26 cellular contexts compared by ENCODE assay signal in the genomic region with DNA sequence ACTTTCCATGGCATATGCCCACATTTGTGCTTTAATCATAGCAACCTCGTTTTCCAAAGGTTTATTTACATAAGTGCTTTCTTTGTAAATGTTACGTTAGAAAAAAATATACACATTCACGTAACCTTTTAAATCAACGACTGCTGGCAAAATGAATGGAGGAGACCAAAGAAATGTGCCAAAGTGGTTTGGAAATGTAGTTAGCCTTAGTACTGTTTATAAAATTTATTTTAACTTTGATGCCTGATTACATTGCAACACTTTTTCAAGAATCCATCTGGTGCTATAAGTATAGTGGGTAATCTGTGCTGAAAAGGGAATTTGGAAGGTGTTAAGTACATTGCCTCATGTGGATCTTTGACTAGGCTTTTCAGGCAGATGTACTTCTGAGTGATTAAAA.
DNase-seq lines count a peak whose midpoint lies in the region; ATAC-seq and TF ChIP-seq lines count a peak whose summit lies in the region.
"Had no signal": no experiment of that assay in that cellular context is flagged by ENCODE, and none has a peak within 500 bp of the region (broad histone marks: within the 10 kb centered on the region; RNA-seq: fewer than 3 reads in every experiment).

No MANE protein-coding gene starts in this region.

- ATAC-seq in GM23338 = no peak
- no peak for ATAC-seq in HG02870 (IDR thresholded peaks at IDR 0.05; ENCODE audit: unreplicated experiment)
- ATAC-seq in HG03442 (IDR thresholded peaks at IDR 0.05; ENCODE audit: unreplicated experiment) = no peak
- ATAC-seq: HCT116, Panc1, T-cell had no signal

- POLR2A ChIA-PET in PC-9 (lab: Charles Lee; ENCODE audit: unreplicated experiment) = no interaction called here

- DNase-seq in Ammon's horn (ENCODE audit: low spot score) (peak; percentile 7), GM23338 (ENCODE audit: low spot score) (no peak), PC-9 (no peak), inferior parietal cortex (ENCODE audit: extremely low spot score) (peak; percentile 18), NCI-H2107 treated with DMSO at 0.1 percent for 48 hours (lab: John Stamatoyannopoulos, UW; ENCODE audit: unreplicated experiment) (no peak)
- DNase-seq: CD4-positive, alpha-beta T cell; COR-L47; DMS153; DND-41; GOT3; MM.1S; NCI-H2029; NCI-H2171; NCI-H226; NCI-H510A treated with DMSO at 0.1 percent for 48 hours; NCI-H774; SHP77; T-cell had no signal

- CTCF ChIA-PET in PC-9 (lab: Charles Lee) = no interaction called here

- H3F3A ChIP-seq in GM23338 (replicated peaks; ENCODE audit: low read depth) (no peaks in the 10 kb centered on the region), PC-9 (ENCODE audit: insufficient read depth, low read depth) (no peaks in the 10 kb centered on the region)

- BruUV-seq in PC-9 (replicated peaks; lab: Mats Ljungman, UMichigan) = no TSS peak

- no peak for TF ChIP-seq CTCF in GM23338 (conservative IDR thresholded peaks at IDR 0.05; ENCODE audit: low read depth in 2 of 2)
- TF ChIP-seq CTCF in PC-9 (conservative IDR thresholded peaks at IDR 0.05) = no peak

- peaks cover 9% of the 10 kb centered on the region; the same call in 2 of the 3 replicates for H3K36me3 Mint-ChIP-seq in GM23338 (ENCODE audit: low read depth)
- H3K36me3 Mint-ChIP-seq: T-cell had no signal

- H3K36me3 ChIP-seq in GM23338 (ENCODE audit: insufficient read depth) = no peaks in the 10 kb centered on the region
- no peaks in the 10 kb centered on the region for H3K36me3 ChIP-seq in PC-9 (ENCODE audit: low read depth)
- H3K36me3 ChIP-seq: BLaER1 treated with 17β-estradiol and CSF1 and Interleukin-3, amounts not matched to agents 10 nM and 100 nM had no signal

- no peak overlapping the region for H3K4me2 ChIP-seq in GM23338
- H3K4me2 ChIP-seq in PC-9 = no peak overlapping the region
- H3K4me2 ChIP-seq: BLaER1 treated with 17β-estradiol and CSF1 and Interleukin-3, amounts not matched to agents 10 nM and 100 nM; KMS-11 had no signal

- H3K4me3 ChIP-seq in GM23338 (no peak overlapping the region), PC-9 (no peak overlapping the region)
- H3K4me3 ChIP-seq: BLaER1 treated with 17β-estradiol and CSF1 and Interleukin-3, amounts not matched to agents 10 nM and 100 nM had no signal

- no peaks in the 10 kb centered on the region for H3K27me3 Mint-ChIP-seq in GM23338 (ENCODE audit: insufficient read depth, low read depth, poor library complexity)
- H3K27me3 Mint-ChIP-seq: CD4-positive, alpha-beta T cell; IgD-negative memory B cell had no signal

- H3K4me1 Mint-ChIP-seq in GM23338 = no peaks in the 10 kb centered on the region
- H3K4me1 Mint-ChIP-seq: IgD-negative memory B cell, T-cell had no signal

- H3K79me2 ChIP-seq in GM23338 (replicated peaks; ENCODE audit: insufficient read depth) (no peaks in the 10 kb centered on the region), PC-9 (ENCODE audit: low read depth) (no peaks in the 10 kb centered on the region)

- H3K27ac ChIP-seq in GM23338 (ENCODE audit: low read depth) (no peak overlapping the region), PC-9 (no peak overlapping the region)
- H3K27ac ChIP-seq: BLaER1 treated with 17β-estradiol and CSF1 and Interleukin-3, amounts not matched to agents 10 nM and 100 nM; KMS-11; RWPE1 had no signal

- intact Hi-C loops in PC-9 (cut with micrococcal nuclease; ENCODE audit: unreplicated experiment) = no loop called here

- H3K4me3 Mint-ChIP-seq in GM23338 = no peak overlapping the region
- H3K4me3 Mint-ChIP-seq: CD4-positive, alpha-beta T cell; IgD-negative memory B cell; T-cell had no signal

- H3K27me3 ChIP-seq in GM23338 (ENCODE audit: insufficient read depth) (no peaks in the 10 kb centered on the region), PC-9 (ENCODE audit: insufficient read depth, low read depth) (no peaks in the 10 kb centered on the region)
- H3K27me3 ChIP-seq: BLaER1 treated with 17β-estradiol and CSF1 and Interleukin-3, amounts not matched to agents 10 nM and 100 nM had no signal

- H2AFZ ChIP-seq in GM23338 (0 out of 2 replicates have a peak overlapping the region, but pooled peaks have one; percentile 16), PC-9 (0 out of 2 replicates have a peak overlapping the region, but pooled peaks have one; percentile 3)

- H3K27ac Mint-ChIP-seq in GM23338 = no peak overlapping the region
- H3K27ac Mint-ChIP-seq: CD4-positive, alpha-beta T cell; IgD-negative memory B cell; T-cell had no signal

- no peaks in the 10 kb centered on the region for H4K20me1 ChIP-seq in GM23338 (replicated peaks; ENCODE audit: insufficient read depth)
- H4K20me1 ChIP-seq in PC-9 (ENCODE audit: insufficient read depth) = no peaks in the 10 kb centered on the region
- H4K20me1 ChIP-seq: BLaER1 treated with 17β-estradiol and CSF1 and Interleukin-3, amounts not matched to agents 10 nM and 100 nM had no signal

- H3K4me1 ChIP-seq in GM23338 (ENCODE audit: insufficient read depth) (no peaks in the 10 kb centered on the region), PC-9 (replicated peaks; ENCODE audit: insufficient read depth) (no peaks in the 10 kb centered on the region)
- H3K4me1 ChIP-seq: BLaER1 treated with 17β-estradiol and CSF1 and Interleukin-3, amounts not matched to agents 10 nM and 100 nM had no signal

- H3K9me3 Mint-ChIP-seq in GM23338 = peaks cover 22% of the 10 kb centered on the region

- no peaks in the 10 kb centered on the region for H3K9me3 ChIP-seq in PC-9 (ENCODE audit: insufficient read depth, low read depth)

- H3K9me2 ChIP-seq in GM23338 (ENCODE audit: insufficient read depth) (peaks cover 6% of the 10 kb centered on the region), PC-9 (ENCODE audit: insufficient read depth) (no peaks in the 10 kb centered on the region)

TF ChIP-seq in GM23338, 12 proteins besides CTCF, POLR2A, EP300 and RAD21:
- TF ChIP-seq POLR2AphosphoS5 (IDR thresholded peaks at IDR 0.05; ENCODE audit: low read depth) = no peak
- no peak for TF ChIP-seq EZH2phosphoT487 (IDR thresholded peaks at IDR 0.05; ENCODE audit: unreplicated experiment)
- TF ChIP-seq NANOG (IDR thresholded peaks at IDR 0.05; ENCODE audit: borderline replicate concordance) = no peak
- TF ChIP-seq, protein P1, sequence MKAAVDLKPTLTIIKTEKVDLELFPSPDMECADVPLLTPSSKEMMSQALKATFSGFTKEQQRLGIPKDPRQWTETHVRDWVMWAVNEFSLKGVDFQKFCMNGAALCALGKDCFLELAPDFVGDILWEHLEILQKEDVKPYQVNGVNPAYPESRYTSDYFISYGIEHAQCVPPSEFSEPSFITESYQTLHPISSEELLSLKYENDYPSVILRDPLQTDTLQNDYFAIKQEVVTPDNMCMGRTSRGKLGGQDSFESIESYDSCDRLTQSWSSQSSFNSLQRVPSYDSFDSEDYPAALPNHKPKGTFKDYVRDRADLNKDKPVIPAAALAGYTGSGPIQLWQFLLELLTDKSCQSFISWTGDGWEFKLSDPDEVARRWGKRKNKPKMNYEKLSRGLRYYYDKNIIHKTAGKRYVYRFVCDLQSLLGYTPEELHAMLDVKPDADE (IDR thresholded peaks at IDR 0.05) = no peak

Comparison
In these comparisons a context has a peak if more than half of its experiments do, and no peak if none do; other contexts are left out.
1. DNase-seq: peak in Ammon's horn (single experiment) and inferior parietal cortex (single experiment); none in GM23338 (single experiment), PC-9 (0 of 2) and NCI-H2107 treated with DMSO at 0.1 percent for 48 hours (single experiment).